ENCODE assay signal across 15 cellular contexts in the genomic region with DNA sequence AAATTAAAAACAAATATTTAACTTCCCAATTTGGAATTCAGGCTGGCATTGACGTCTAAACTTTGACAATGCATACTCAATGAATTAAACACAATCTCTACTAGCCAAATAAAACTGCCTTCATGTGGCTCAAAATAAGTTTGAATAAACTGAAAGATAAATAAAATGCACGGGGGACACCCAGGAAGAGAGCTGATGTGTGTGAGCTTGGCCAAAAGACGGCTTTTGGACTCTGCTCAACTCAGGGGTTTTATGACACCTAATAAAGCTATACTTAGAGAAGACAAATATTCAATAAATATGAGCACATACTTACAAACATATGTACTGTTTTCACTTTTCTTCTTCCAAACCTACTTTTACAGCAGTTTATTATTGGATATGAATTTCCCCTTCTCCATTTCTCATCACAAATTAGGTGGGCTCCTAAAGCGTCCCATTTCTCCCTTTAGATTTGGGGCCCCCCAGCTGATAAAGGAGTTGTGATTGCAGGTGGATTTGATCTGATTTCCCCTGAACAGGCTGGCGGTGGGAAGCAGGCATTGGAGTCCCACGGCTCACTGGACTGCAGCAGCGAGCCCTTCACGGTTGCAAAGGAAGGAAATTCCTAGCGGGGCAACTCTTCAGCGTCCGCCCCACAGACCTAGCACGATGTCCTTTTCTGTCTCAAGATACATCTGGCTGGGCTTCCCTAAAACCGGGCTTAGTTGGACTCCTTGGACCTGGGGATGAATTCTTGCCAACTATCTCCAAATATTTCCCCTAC.
DNase-seq lines count a peak whose midpoint lies in the region; ATAC-seq and TF ChIP-seq lines count a peak whose summit lies in the region.
"Had no signal": no experiment of that assay in that cellular context is flagged by ENCODE, and none has a peak within 500 bp of the region (broad histone marks: within the 10 kb centered on the region; RNA-seq: fewer than 3 reads in every experiment).

No MANE protein-coding gene starts in this region.

- ATAC-seq in activated B cell treated with CpG ODN at 0.5 μM for 24 hours (ENCODE audit: low read depth) = no peak
- ATAC-seq in lower lobe of right lung = no peak
- ATAC-seq in stimulated activated naive B cell treated with anti-CD40 and anti-IgM and Interleukin-4, amounts not matched to agents 10 μg/mL and 1 μg/mL and 100 μg/mL, for 72 hours (replicated peaks) = no peak
- no peak for ATAC-seq in GM18511 (IDR thresholded peaks at IDR 0.05; ENCODE audit: unreplicated experiment)

- TF ChIP-seq CTCF in activated B cell treated with CpG ODN at 0.5 μM for 24 hours (IDR thresholded peaks at IDR 0.05) (no peak), lower lobe of right lung (IDR thresholded peaks at IDR 0.05) (no peak), GM10266 (IDR thresholded peaks at IDR 0.05; ENCODE audit: control insufficient read depth, insufficient read depth, low read depth, missing control alignments) (no peak)

- H3K4me3 ChIP-seq in lower lobe of right lung = peak overlapping the region; percentile 34
- H3K4me3 ChIP-seq: colonic mucosa had no signal

- no peaks in the 10 kb centered on the region for H3K9me3 ChIP-seq in lower lobe of right lung
- H3K9me3 ChIP-seq: colonic mucosa, gastroesophageal sphincter had no signal

- peaks cover 73% of the 10 kb centered on the region for H3K27me3 Mint-ChIP-seq in activated B cell treated with CpG ODN at 0.5 μM for 24 hours
- H3K27me3 Mint-ChIP-seq in stimulated activated naive B cell treated with anti-CD40 and anti-IgM and Interleukin-4, amounts not matched to agents 10 μg/mL and 1 μg/mL and 100 μg/mL, for 72 hours = peaks cover 80 to 96% of the 10 kb centered on the region in 2 donors

- no peak overlapping the region for H3K27ac Mint-ChIP-seq in activated B cell treated with CpG ODN at 0.5 μM for 24 hours
- no peak overlapping the region for H3K27ac Mint-ChIP-seq in stimulated activated naive B cell treated with anti-CD40 and anti-IgM and Interleukin-4, amounts not matched to agents 10 μg/mL and 1 μg/mL and 100 μg/mL, for 72 hours
- H3K27ac Mint-ChIP-seq: activated naive CD8-positive, alpha-beta T cell treated with anti-CD3 and anti-CD28 coated beads for 36 hours; stimulated activated naive CD8-positive, alpha-beta T cell treated with anti-CD3 and anti-CD28 coated beads, Interleukin-15, Interleukin-2, amounts not matched to agents 100 ng/mL and 50 ng/mL, for 24 hours had no signal

- no peak overlapping the region for H3K27ac ChIP-seq in lower lobe of right lung
- H3K27ac ChIP-seq: colonic mucosa, gastroesophageal sphincter had no signal

- DNase-seq in ELF-1 (ENCODE audit: low read depth, low spot score) = peak; percentile 19
- DNase-seq in activated B cell treated with CpG ODN at 0.5 μM for 24 hours = no peak
- no peak for DNase-seq in lower lobe of right lung
- no peak for DNase-seq in stimulated activated naive B cell treated with anti-CD40 and anti-IgM and Interleukin-4, amounts not matched to agents 10 μg/mL and 1 μg/mL and 100 μg/mL, for 72 hours
- no peak for DNase-seq in GM10266 (ENCODE audit: extremely low spot score)
- no peak for DNase-seq in activated CD4-positive, alpha-beta T cell treated with anti-CD3 and anti-CD28 coated beads for 4 hours
- DNase-seq: activated naive CD8-positive, alpha-beta T cell treated with anti-CD3 and anti-CD28 coated beads for 36 hours; colonic mucosa; NCI-H446; RPMI8226; stimulated activated CD4-positive, alpha-beta T cell treated with anti-CD3 and anti-CD28 coated beads, Interleukin-4, amount 100 ng/mL, for 24 hours; T1000 had no signal

- peak overlapping the region; percentile 8 for H3K4me3 Mint-ChIP-seq in activated B cell treated with CpG ODN at 0.5 μM for 24 hours
- peak overlapping the region; percentile 13 to 47 for H3K4me3 Mint-ChIP-seq in stimulated activated naive B cell treated with anti-CD40 and anti-IgM and Interleukin-4, amounts not matched to agents 10 μg/mL and 1 μg/mL and 100 μg/mL, for 72 hours
- H3K4me3 Mint-ChIP-seq: activated naive CD8-positive, alpha-beta T cell treated with anti-CD3 and anti-CD28 coated beads for 36 hours; stimulated activated naive CD8-positive, alpha-beta T cell treated with anti-CD3 and anti-CD28 coated beads, Interleukin-15, Interleukin-2, amounts not matched to agents 100 ng/mL and 50 ng/mL, for 24 hours had no signal

- intact Hi-C loops in activated B cell treated with CpG ODN at 0.5 μM for 24 hours (cut with micrococcal nuclease) = loop anchor here (5.0 to 10.0 kb wide), 3 partner anchors 430 to 1630 kb away; no protein-coding TSS in a partner anchor
- intact Hi-C loops in lower lobe of right lung (cut with DNase I) = no loop called here

- H3K4me1 Mint-ChIP-seq in activated B cell treated with CpG ODN at 0.5 μM for 24 hours = peaks cover 65% of the 10 kb centered on the region
- H3K4me1 Mint-ChIP-seq in stimulated activated naive B cell treated with anti-CD40 and anti-IgM and Interleukin-4, amounts not matched to agents 10 μg/mL and 1 μg/mL and 100 μg/mL, for 72 hours = peaks cover 47 to 82% of the 10 kb centered on the region in 2 donors

- no peaks in the 10 kb centered on the region for H3K36me3 Mint-ChIP-seq in activated B cell treated with CpG ODN at 0.5 μM for 24 hours (ENCODE audit: low read depth)
- no peaks in the 10 kb centered on the region for H3K36me3 Mint-ChIP-seq in stimulated activated naive B cell treated with anti-CD40 and anti-IgM and Interleukin-4, amounts not matched to agents 10 μg/mL and 1 μg/mL and 100 μg/mL, for 72 hours
- H3K36me3 Mint-ChIP-seq: activated naive CD8-positive, alpha-beta T cell treated with anti-CD3 and anti-CD28 coated beads for 36 hours had no signal

- H3K9me3 Mint-ChIP-seq in activated B cell treated with CpG ODN at 0.5 μM for 24 hours = no peaks in the 10 kb centered on the region
- no peaks in the 10 kb centered on the region for H3K9me3 Mint-ChIP-seq in stimulated activated naive B cell treated with anti-CD40 and anti-IgM and Interleukin-4, amounts not matched to agents 10 μg/mL and 1 μg/mL and 100 μg/mL, for 72 hours
- H3K9me3 Mint-ChIP-seq: activated naive CD8-positive, alpha-beta T cell treated with anti-CD3 and anti-CD28 coated beads for 36 hours; stimulated activated naive CD8-positive, alpha-beta T cell treated with anti-CD3 and anti-CD28 coated beads, Interleukin-15, Interleukin-2, amounts not matched to agents 100 ng/mL and 50 ng/mL, for 24 hours had no signal

- POLR2A ChIA-PET in activated B cell treated with CpG ODN at 0.5 μM for 24 hours (lab: Charles Lee) = interaction anchor here (0.7 kb wide), 1 partner anchor 450 kb away, joined by 3 read pairs; no protein-coding TSS in a partner anchor

- peaks cover 65% of the 10 kb centered on the region for H3K4me1 ChIP-seq in lower lobe of right lung

- CTCF ChIA-PET in activated B cell treated with CpG ODN at 0.5 μM for 24 hours (lab: Charles Lee) = no interaction called here

- no peaks in the 10 kb centered on the region for H3K36me3 ChIP-seq in lower lobe of right lung
- H3K36me3 ChIP-seq: colonic mucosa, gastroesophageal sphincter had no signal

- H3K27me3 ChIP-seq in lower lobe of right lung (ENCODE audit: low read depth) = peaks cover 100% of the 10 kb centered on the region
